ENCODE assay signal across 8 cellular contexts in genomic region chr17:82065638-82066303, GRCh38. TPM values are rescaled to one million over a fixed set of nuclear protein-coding genes. Genes with fewer than 3 reads are reported as not detected.
A peak's percentile ranks its signal among the peaks of the same experiment; 100 is the strongest.
DNase-seq lines count a peak whose midpoint lies in the region; ATAC-seq and TF ChIP-seq lines count a peak whose summit lies in the region.

Gene DUS1L, minus strand, starts transcription at chr17:82065804. Its CDS starts 745 bp downstream, at chr17:82065059.

- H3K27ac Mint-ChIP-seq in T-cell: peak within 1 kb of the TSS; percentile 92

- DNase-seq in T-cell: peak; percentile 19 to 76 (median 58)
- DNase-seq in amygdala (lab: John Stamatoyannopoulos, UW): peak in 35 of 56 donors; percentile 5 to 69 (median 36)
- DNase-seq in right atrium auricular region (ENCODE audit: low spot score): no peak
- DNase-seq in renal cortical epithelial cell (ENCODE audit: low read depth): no peak
- DNase-seq in uterus: peak; percentile 54 to 62

- ATAC-seq in GM18502 (IDR thresholded peaks at IDR 0.05; ENCODE audit: poor library complexity, unreplicated experiment) (peak; percentile 74), HG03520 (IDR thresholded peaks at IDR 0.05; ENCODE audit: unreplicated experiment) (peak; percentile 62), T-cell (replicated peaks in 1 of 4) (peak; percentile 86 to 90 (median 87))

- POLR2A ChIA-PET in T-cell (lab: Charles Lee): interaction anchor here in 1 of 2 donors (0.6 kb wide), 1 partner anchor 117 kb away, joined by 3 read pairs; no protein-coding TSS in a partner anchor

- H3K4me1 ChIP-seq in ACC112 (ENCODE audit: control insufficient read depth, insufficient read depth, low read length, unreplicated experiment) (peaks cover 11% of the 10 kb centered on the region), right atrium auricular region (peaks cover 0 to 31% of the 10 kb centered on the region in 2 donors), uterus (peaks cover 0 to 10% of the 10 kb centered on the region in 2 donors)

- no peak for TF ChIP-seq CTCF in right atrium auricular region (IDR thresholded peaks at IDR 0.05)
- TF ChIP-seq CTCF in uterus (IDR thresholded peaks at IDR 0.05): peak in 2 of 4 experiments; percentile 40 to 43

- peaks cover 11 to 19% (median 16%) of the 10 kb centered on the region in 3 donors for H3K4me1 Mint-ChIP-seq in T-cell

- peak; percentile 27 to 55 for TF ChIP-seq POLR2A in uterus (IDR thresholded peaks at IDR 0.05)

- no peak within 1 kb of the TSS for H3K27ac ChIP-seq in ACC112 (ENCODE audit: low read depth, low read length)
- peak within 1 kb of the TSS; percentile 82 to 89 for H3K27ac ChIP-seq in right atrium auricular region
- H3K27ac ChIP-seq in uterus: peak within 1 kb of the TSS; percentile 88 to 92

- intact Hi-C loops in uterus (cut with DNase I; ENCODE audit: low total_unique reads): no loop called here

- H3K27me3 Mint-ChIP-seq in T-cell: no peaks in the 10 kb centered on the region

- H3K9me3 ChIP-seq in right atrium auricular region (no peaks in the 10 kb centered on the region), uterus (no peaks in the 10 kb centered on the region)

- no peaks in the 10 kb centered on the region for H3K36me3 Mint-ChIP-seq in T-cell

- H3K4me3 Mint-ChIP-seq in T-cell: peak within 1 kb of the TSS; percentile 80 to 83 (median 81)

- peaks cover 22% of the 10 kb centered on the region for H3K79me2 ChIP-seq in ACC112 (ENCODE audit: control insufficient read depth, insufficient read depth, low read length, unreplicated experiment)

- peak within 1 kb of the TSS; percentile 93 for H2AFZ ChIP-seq in ACC112 (ENCODE audit: low read length, unreplicated experiment)

- CTCF ChIA-PET in T-cell (lab: Charles Lee): no interaction called here

- H3K4me3 ChIP-seq in ACC112 (ENCODE audit: low read depth, low read length): peak within 1 kb of the TSS; percentile 95
- peak within 1 kb of the TSS; percentile 77 to 89 for H3K4me3 ChIP-seq in right atrium auricular region
- peak within 1 kb of the TSS; percentile 69 to 75 for H3K4me3 ChIP-seq in uterus

- H3K36me3 ChIP-seq in ACC112 (ENCODE audit: insufficient read depth, low read length) (no peaks in the 10 kb centered on the region), right atrium auricular region (peaks cover 10% of the 10 kb centered on the region), uterus (no peaks in the 10 kb centered on the region)

- no peaks in the 10 kb centered on the region for H3K9me3 Mint-ChIP-seq in T-cell

- H3K27me3 ChIP-seq in ACC112 (ENCODE audit: insufficient read depth, low read length) (no peaks in the 10 kb centered on the region), right atrium auricular region (no peaks in the 10 kb centered on the region), uterus (no peaks in the 10 kb centered on the region)

RNA-seq across cellular contexts. Expression of gene DUS1L, which starts in this region (rescaled TPM):
- total RNA-seq in T-cell (100 to 1,000 TPM; 137 to 186 (median 177) TPM), right atrium auricular region (10 to 100 TPM; 33.3 to 45.7 TPM), renal cortical epithelial cell (66.3 and 79.9 TPM in 2 replicates), uterus (10 to 100 TPM; 30.2 to 70.6 (median 46.5) TPM)

Comparison
In these comparisons a context has a peak if more than half of its experiments do, and no peak if none do; other contexts are left out.
1. DNase-seq: peak in T-cell (34 of 34), amygdala (35 of 56) and uterus (2 of 2); none in right atrium auricular region (single experiment) and renal cortical epithelial cell (single experiment).
2. Peak in every context shown above with its lines, with median percentiles within 50 percentile points of each other: H3K4me3 ChIP-seq and ATAC-seq.